Comparison of ENCODE assay signal across 1 cellular context in genomic region chr4:75664604-75665003, GRCh38. TPM values are rescaled to one million over a fixed set of nuclear protein-coding genes. Genes with fewer than 3 reads are reported as not detected.
"Had no signal": no experiment of that assay in that cellular context is flagged by ENCODE, and none has a peak within 500 bp of the region (broad histone marks: within the 10 kb centered on the region; RNA-seq: fewer than 3 reads in every experiment).

No MANE protein-coding gene starts in this region.

RNA-seq across cellular contexts. Expression of gene CDKL2, which starts 34.3 kb away (rescaled TPM):
- total RNA-seq: ascending aorta had no signal
